ENCODE assay signal across 17 cellular contexts in the genomic region with DNA sequence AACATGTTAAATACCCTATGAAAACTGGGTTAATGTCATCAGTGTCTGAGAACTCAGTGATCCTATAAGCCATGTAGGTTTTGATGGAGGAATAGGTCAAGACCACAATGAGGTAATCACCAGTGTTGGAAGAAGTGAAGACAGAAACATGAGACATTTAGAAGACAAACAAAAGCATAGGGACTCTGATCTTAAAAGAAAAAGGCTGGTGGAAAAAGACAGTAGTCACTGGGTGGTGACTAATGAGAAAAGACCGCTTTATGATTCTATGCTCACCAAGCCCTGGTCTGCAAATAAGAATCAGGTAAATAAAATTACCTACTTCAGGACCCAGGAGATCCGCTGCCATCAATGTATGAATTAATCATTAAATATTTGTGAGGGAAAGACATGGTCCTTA.
"Had no signal": no experiment of that assay in that cellular context is flagged by ENCODE, and none has a peak within 500 bp of the region (broad histone marks: within the 10 kb centered on the region; RNA-seq: fewer than 3 reads in every experiment).

No MANE protein-coding gene starts in this region.

- DNase-seq: activated T-cell treated with anti-CD3 and anti-CD28 coated beads, Interleukin-2, amount 50 U/mL, for 1 hour; cerebellar nuclear complex; foreskin melanocyte; immature natural killer cell; kidney glomerular epithelial cell; left lung; naive thymus-derived CD8-positive, alpha-beta T cell; ovary; psoas muscle; right cardiac atrium; stimulated activated CD4-positive, alpha-beta T cell treated with anti-CD3 and anti-CD28 coated beads, Interleukin-4, amount 100 ng/mL, for 24 hours; stimulated activated naive CD4-positive, alpha-beta T cell treated with Interleukin-2 at 50 U/mL for 16 hours; substantia nigra; T-helper 1 cell; thyroid gland had no signal

- H3K27me3 ChIP-seq: left lung, ovary, thyroid gland had no signal

- H3K4me1 ChIP-seq: left lung, thyroid gland had no signal

- H3K4me1 Mint-ChIP-seq: immature natural killer cell; naive thymus-derived CD8-positive, alpha-beta T cell had no signal

- H3K9me3 Mint-ChIP-seq: activated naive CD4-positive, alpha-beta T cell treated with anti-CD3 and anti-CD28 coated beads, Interleukin-2, amount 50 U/mL, for 72 hours had no signal

- H3K27ac ChIP-seq: coronary artery, left lung, ovary, psoas muscle, thyroid gland had no signal

- H3K36me3 Mint-ChIP-seq: activated naive CD4-positive, alpha-beta T cell treated with anti-CD3 and anti-CD28 coated beads, Interleukin-2, amount 50 U/mL, for 72 hours; immature natural killer cell; naive thymus-derived CD8-positive, alpha-beta T cell had no signal

- H3K4me3 Mint-ChIP-seq: immature natural killer cell; naive thymus-derived CD8-positive, alpha-beta T cell had no signal

- ATAC-seq: activated naive CD4-positive, alpha-beta T cell treated with anti-CD3 and anti-CD28 coated beads, Interleukin-2, amount 50 U/mL, for 72 hours; left lung; naive thymus-derived CD8-positive, alpha-beta T cell; psoas muscle; right cardiac atrium had no signal

- H3K27ac Mint-ChIP-seq: activated naive CD4-positive, alpha-beta T cell treated with anti-CD3 and anti-CD28 coated beads, Interleukin-2, amount 50 U/mL, for 72 hours; immature natural killer cell had no signal
